ENCODE assay signal across 8 cellular contexts in genomic region chr20:3470627-3471396, GRCh38. TPM values are rescaled to one million over a fixed set of nuclear protein-coding genes. Genes with fewer than 3 reads are reported as not detected.
DNase-seq lines count a peak whose midpoint lies in the region; ATAC-seq, FAIRE-seq and TF ChIP-seq lines count a peak whose summit lies in the region.

TSS of gene ATRN (plus strand) at chr20:3471018. CDS start at chr20:3471108, 90 bp downstream.

- peak; percentile 76 for ATAC-seq in HG03442 (IDR thresholded peaks at IDR 0.05; ENCODE audit: unreplicated experiment)
- peak; percentile 79 to 92 (median 89) for ATAC-seq in right lobe of liver

- peak within 1 kb of the TSS; percentile 85 for H3K4me3 Mint-ChIP-seq in activated CD4-positive, alpha-beta memory T cell treated with anti-CD3 and anti-CD28 coated beads for 36 hours

- H3K27me3 Mint-ChIP-seq in activated CD4-positive, alpha-beta memory T cell treated with anti-CD3 and anti-CD28 coated beads for 36 hours = no peaks in the 10 kb centered on the region

- CTCF ChIA-PET in activated CD4-positive, alpha-beta memory T cell treated with anti-CD3 and anti-CD28 coated beads for 36 hours (lab: Charles Lee) = interaction anchor here (0.7 kb wide), 1 partner anchor 19 kb away, joined by 3 read pairs; no protein-coding TSS in a partner anchor

- POLR2A ChIA-PET in activated CD4-positive, alpha-beta memory T cell treated with anti-CD3 and anti-CD28 coated beads for 36 hours (lab: Charles Lee) = interaction anchor here (0.8 kb wide), 1 partner anchor 62 kb away, joined by 3 read pairs; no protein-coding TSS in a partner anchor

- no peaks in the 10 kb centered on the region for H3K9me3 ChIP-seq in BLaER1 treated with 17β-estradiol and CSF1 and Interleukin-3, amounts not matched to agents 10 nM and 100 nM (replicated peaks in 1 of 11)
- H3K9me3 ChIP-seq in right lobe of liver = no peaks in the 10 kb centered on the region

- intact Hi-C loops in activated CD4-positive, alpha-beta memory T cell treated with anti-CD3 and anti-CD28 coated beads for 36 hours (cut with micrococcal nuclease) = loop anchor here (5.0 kb wide), 1 partner anchor 64 kb away; the partner anchor contains the start of gene DNAAF9
- intact Hi-C loops in right lobe of liver (cut with DNase I) = no loop called here

- peak within 1 kb of the TSS; percentile 83 to 94 (median 90) for H3K9ac ChIP-seq in BLaER1 treated with 17β-estradiol and CSF1 and Interleukin-3, amounts not matched to agents 10 nM and 100 nM

- peak within 1 kb of the TSS; percentile 72 to 84 (median 82) for H3K27ac ChIP-seq in BLaER1 treated with 17β-estradiol and CSF1 and Interleukin-3, amounts not matched to agents 10 nM and 100 nM
- peak within 1 kb of the TSS; percentile 68 to 91 (median 85) for H3K27ac ChIP-seq in right lobe of liver

- TF ChIP-seq POLR2A in right lobe of liver (IDR thresholded peaks at IDR 0.05) = peak; percentile 84

- FAIRE-seq in GM19239 (lab: Jason Lieb, UNC) = peak; percentile 84

- H3K36me3 ChIP-seq in BLaER1 treated with 17β-estradiol and CSF1 and Interleukin-3, amounts not matched to agents 10 nM and 100 nM = peaks cover 0 to 7% (median 0%) of the 10 kb centered on the region in 11 experiments; a peak in 1 of 22 replicates
- H3K36me3 ChIP-seq in right lobe of liver = no peaks in the 10 kb centered on the region

- H3K4me2 ChIP-seq in BLaER1 treated with 17β-estradiol and CSF1 and Interleukin-3, amounts not matched to agents 10 nM and 100 nM = peak within 1 kb of the TSS; percentile 91 to 98 (median 93)

- H3K27ac Mint-ChIP-seq in activated CD4-positive, alpha-beta memory T cell treated with anti-CD3 and anti-CD28 coated beads for 36 hours = peak within 1 kb of the TSS; percentile 51

- H3K4me3 ChIP-seq in BLaER1 treated with 17β-estradiol and CSF1 and Interleukin-3, amounts not matched to agents 10 nM and 100 nM = peak within 1 kb of the TSS; percentile 84 to 99 (median 97)
- H3K4me3 ChIP-seq in right lobe of liver = peak within 1 kb of the TSS; percentile 91 to 99 (median 97)

- no peaks in the 10 kb centered on the region for H3K36me3 Mint-ChIP-seq in activated CD4-positive, alpha-beta memory T cell treated with anti-CD3 and anti-CD28 coated beads for 36 hours

- H3K9me3 Mint-ChIP-seq in activated CD4-positive, alpha-beta memory T cell treated with anti-CD3 and anti-CD28 coated beads for 36 hours = no peaks in the 10 kb centered on the region

- peaks cover 17 to 33% (median 29%) of the 10 kb centered on the region in 10 experiments for H3K4me1 ChIP-seq in BLaER1 treated with 17β-estradiol and CSF1 and Interleukin-3, amounts not matched to agents 10 nM and 100 nM
- peaks cover 0 to 39% (median 19%) of the 10 kb centered on the region in 4 donors for H3K4me1 ChIP-seq in right lobe of liver

- no peaks in the 10 kb centered on the region for H3K27me3 ChIP-seq in BLaER1 treated with 17β-estradiol and CSF1 and Interleukin-3, amounts not matched to agents 10 nM and 100 nM
- no peaks in the 10 kb centered on the region for H3K27me3 ChIP-seq in right lobe of liver

- DNase-seq in GM19239 (ENCODE audit: insufficient read length, low spot score) (peak; percentile 89), NCI-H69 (lab: John Stamatoyannopoulos, UW) (peak; percentile 88), dermis microvascular lymphatic vessel endothelial cell (ENCODE audit: low read depth in 2 of 2) (peak; percentile 72 to 93), right lobe of liver (peak; percentile 92 to 94 (median 93))
- DNase-seq in activated CD4-positive, alpha-beta memory T cell treated with anti-CD3 and anti-CD28 coated beads for 36 hours = peak; percentile 95
- peak; percentile 93 for DNase-seq in stimulated activated CD4-positive, alpha-beta T cell treated with anti-CD3 and anti-CD28 coated beads, Interleukin-4, amount 100 ng/mL, for 1 hour

- peaks cover 32% of the 10 kb centered on the region for H3K4me1 Mint-ChIP-seq in activated CD4-positive, alpha-beta memory T cell treated with anti-CD3 and anti-CD28 coated beads for 36 hours (ENCODE audit: low read depth)

- TF ChIP-seq CTCF in right lobe of liver (IDR thresholded peaks at IDR 0.05) = no peak

- H4K20me1 ChIP-seq in BLaER1 treated with 17β-estradiol and CSF1 and Interleukin-3, amounts not matched to agents 10 nM and 100 nM = peaks cover 20 to 47% (median 36%) of the 10 kb centered on the region in 11 experiments; a peak in 18 of 22 replicates

- WGBS in right lobe of liver (ENCODE audit: insufficient coverage, low coverage, low lambda C conversion rate, missing lambda C conversion rate) = 0% methylated on average over 48 of the region's 95 CpGs

RNA-seq across cellular contexts. Expression of gene ATRN, which starts in this region (rescaled TPM):
- 1 to 10 TPM; 7.3 to 7.8 TPM for total RNA-seq in activated CD4-positive, alpha-beta memory T cell treated with anti-CD3 and anti-CD28 coated beads for 36 hours
- total RNA-seq in dermis microvascular lymphatic vessel endothelial cell (25.0 and 50.4 TPM in 2 replicates), right lobe of liver (10 to 100 TPM; 46.9 to 82.1 (median 59.1) TPM)

Comparison
In these comparisons a context has a peak if more than half of its experiments do, and no peak if none do; other contexts are left out.
1. Peak in every context shown above with its lines: DNase-seq, ATAC-seq, H3K4me3 ChIP-seq and H3K27ac ChIP-seq.